Comparison of ENCODE assay signal across 11 cellular contexts in the genomic region with DNA sequence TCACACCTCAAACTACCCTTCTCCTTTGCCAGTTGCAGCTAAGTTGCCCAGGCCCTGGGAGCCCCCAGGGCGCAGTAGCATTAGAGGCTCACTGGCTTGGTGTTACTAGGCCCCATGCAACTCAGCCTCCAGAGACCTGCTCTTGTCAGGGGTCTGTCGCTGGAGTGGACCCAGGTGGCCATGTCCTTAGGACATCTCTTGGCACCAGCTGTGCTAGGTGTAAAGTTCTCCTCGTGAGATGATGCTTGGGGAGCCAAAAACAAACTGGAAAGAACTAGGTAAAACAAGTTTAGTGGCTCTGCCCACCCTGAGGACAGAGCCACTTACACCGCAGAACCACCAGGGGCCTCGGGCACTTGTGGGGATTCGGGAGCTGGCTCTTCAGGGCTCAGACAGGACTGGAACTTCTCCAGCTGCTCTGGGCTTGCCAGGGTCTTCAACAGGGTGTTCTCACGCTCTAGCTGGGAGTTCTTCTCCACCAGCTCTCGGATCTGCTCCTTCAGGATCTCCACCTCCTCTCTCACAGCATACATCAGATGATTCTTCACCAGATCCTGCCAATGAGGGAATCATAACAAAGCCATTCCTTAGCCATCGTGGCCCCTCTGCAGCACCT.
DNase-seq lines count a peak whose midpoint lies in the region; ATAC-seq, FAIRE-seq and TF ChIP-seq lines count a peak whose summit lies in the region.
"Had no signal": no experiment of that assay in that cellular context is flagged by ENCODE, and none has a peak within 500 bp of the region (broad histone marks: within the 10 kb centered on the region; RNA-seq: fewer than 3 reads in every experiment).

No MANE protein-coding gene starts in this region.

- H3K4me3 ChIP-seq in fibroblast of villous mesenchyme (ENCODE audit: low read depth, low read length), result peak overlapping the region; percentile 83
- peak overlapping the region in 5 of 7 experiments; percentile 53 to 74 (median 59) for H3K4me3 ChIP-seq in skin epidermis
- H3K4me3 ChIP-seq in GM23338, result no peak overlapping the region

- FAIRE-seq in GM18507 (lab: Jason Lieb, UNC), result peak; percentile 68

- H4K20me1 ChIP-seq in GM23338 (replicated peaks; ENCODE audit: insufficient read depth), result no peaks in the 10 kb centered on the region

- ATAC-seq in activated T-cell treated with anti-CD3 and anti-CD28 coated beads, Interleukin-2, amount 50 U/mL, for 4 hours, result no peak
- ATAC-seq in GM23338, result no peak
- ATAC-seq in HG03442 (IDR thresholded peaks at IDR 0.05; ENCODE audit: unreplicated experiment), result no peak

- H2AFZ ChIP-seq in GM23338, result no peak overlapping the region

- H3K27me3 ChIP-seq in GM23338 (ENCODE audit: insufficient read depth), result no peaks in the 10 kb centered on the region

- no peak for DNase-seq in GM18507 (ENCODE audit: extremely low spot score, insufficient read length, low read depth)
- no peak for DNase-seq in activated T-cell treated with anti-CD3 and anti-CD28 coated beads, Interleukin-2, amount 50 U/mL, for 4 hours
- DNase-seq in fibroblast of villous mesenchyme (ENCODE audit: low read depth), result peak; percentile 32
- DNase-seq in stimulated activated CD4-positive, alpha-beta T cell treated with anti-CD3 and anti-CD28 coated beads, Interleukin-2, amount 100 ng/mL, for 48 hours, result no peak
- no peak for DNase-seq in SHP77 treated with DMSO at 0.1 percent for 48 hours (lab: John Stamatoyannopoulos, UW)
- DNase-seq in GM23338 (ENCODE audit: low spot score), result no peak
- DNase-seq: NCI-H1417; stimulated activated CD4-positive, alpha-beta T cell treated with anti-CD3 and anti-CD28 coated beads, Interleukin-4, amount 100 ng/mL, for 4 hours had no signal

- peak; percentile 22 for TF ChIP-seq CTCF in fibroblast of villous mesenchyme (IDR thresholded peaks at IDR 0.05; ENCODE audit: insufficient read depth, low read depth, low read length)
- no peak for TF ChIP-seq CTCF in GM23338 (conservative IDR thresholded peaks at IDR 0.05; ENCODE audit: low read depth in 2 of 2)

- H3K9me2 ChIP-seq in GM23338 (ENCODE audit: insufficient read depth), result no peaks in the 10 kb centered on the region

- peaks cover 70% of the 10 kb centered on the region for H3K4me1 Mint-ChIP-seq in activated T-cell treated with anti-CD3 and anti-CD28 coated beads, Interleukin-2, amount 50 U/mL, for 4 hours (ENCODE audit: low read depth)
- peaks cover 35% of the 10 kb centered on the region for H3K4me1 Mint-ChIP-seq in GM23338

- peaks cover 10% of the 10 kb centered on the region for H3K4me1 ChIP-seq in GM23338 (ENCODE audit: insufficient read depth)

- no peak overlapping the region for H3K4me2 ChIP-seq in GM23338

- H3K27ac Mint-ChIP-seq in GM23338, result no peak overlapping the region

- peak overlapping the region in 16 of 21 experiments; percentile 8 to 99 (median 94) for H3K27ac ChIP-seq in skin epidermis
- no peak overlapping the region for H3K27ac ChIP-seq in GM23338 (ENCODE audit: low read depth)

- no peaks in the 10 kb centered on the region for H3F3A ChIP-seq in GM23338 (replicated peaks; ENCODE audit: low read depth)

- no peaks in the 10 kb centered on the region for H3K79me2 ChIP-seq in GM23338 (replicated peaks; ENCODE audit: insufficient read depth)

- peak overlapping the region; percentile 92 for H3K4me3 Mint-ChIP-seq in activated T-cell treated with anti-CD3 and anti-CD28 coated beads, Interleukin-2, amount 50 U/mL, for 4 hours
- H3K4me3 Mint-ChIP-seq in GM23338, result no peak overlapping the region

- no peaks in the 10 kb centered on the region for H3K9me3 Mint-ChIP-seq in activated T-cell treated with anti-CD3 and anti-CD28 coated beads, Interleukin-2, amount 50 U/mL, for 4 hours
- no peaks in the 10 kb centered on the region for H3K9me3 Mint-ChIP-seq in GM23338
- H3K9me3 Mint-ChIP-seq: brain had no signal

- H3K36me3 Mint-ChIP-seq in activated T-cell treated with anti-CD3 and anti-CD28 coated beads, Interleukin-2, amount 50 U/mL, for 4 hours (ENCODE audit: insufficient read depth), result peaks cover 8% of the 10 kb centered on the region
- H3K36me3 Mint-ChIP-seq in GM23338 (ENCODE audit: low read depth), result peaks cover 15% of the 10 kb centered on the region

- no peaks in the 10 kb centered on the region for H3K36me3 ChIP-seq in GM23338 (ENCODE audit: insufficient read depth)

- no peaks in the 10 kb centered on the region for H3K27me3 Mint-ChIP-seq in activated T-cell treated with anti-CD3 and anti-CD28 coated beads, Interleukin-2, amount 50 U/mL, for 4 hours (ENCODE audit: low read depth)
- H3K27me3 Mint-ChIP-seq in GM23338 (ENCODE audit: insufficient read depth, low read depth, poor library complexity), result peaks cover 9% of the 10 kb centered on the region

TF ChIP-seq in GM23338, 12 proteins besides CTCF, POLR2A, EP300 and RAD21:
- TF ChIP-seq, protein P1, sequence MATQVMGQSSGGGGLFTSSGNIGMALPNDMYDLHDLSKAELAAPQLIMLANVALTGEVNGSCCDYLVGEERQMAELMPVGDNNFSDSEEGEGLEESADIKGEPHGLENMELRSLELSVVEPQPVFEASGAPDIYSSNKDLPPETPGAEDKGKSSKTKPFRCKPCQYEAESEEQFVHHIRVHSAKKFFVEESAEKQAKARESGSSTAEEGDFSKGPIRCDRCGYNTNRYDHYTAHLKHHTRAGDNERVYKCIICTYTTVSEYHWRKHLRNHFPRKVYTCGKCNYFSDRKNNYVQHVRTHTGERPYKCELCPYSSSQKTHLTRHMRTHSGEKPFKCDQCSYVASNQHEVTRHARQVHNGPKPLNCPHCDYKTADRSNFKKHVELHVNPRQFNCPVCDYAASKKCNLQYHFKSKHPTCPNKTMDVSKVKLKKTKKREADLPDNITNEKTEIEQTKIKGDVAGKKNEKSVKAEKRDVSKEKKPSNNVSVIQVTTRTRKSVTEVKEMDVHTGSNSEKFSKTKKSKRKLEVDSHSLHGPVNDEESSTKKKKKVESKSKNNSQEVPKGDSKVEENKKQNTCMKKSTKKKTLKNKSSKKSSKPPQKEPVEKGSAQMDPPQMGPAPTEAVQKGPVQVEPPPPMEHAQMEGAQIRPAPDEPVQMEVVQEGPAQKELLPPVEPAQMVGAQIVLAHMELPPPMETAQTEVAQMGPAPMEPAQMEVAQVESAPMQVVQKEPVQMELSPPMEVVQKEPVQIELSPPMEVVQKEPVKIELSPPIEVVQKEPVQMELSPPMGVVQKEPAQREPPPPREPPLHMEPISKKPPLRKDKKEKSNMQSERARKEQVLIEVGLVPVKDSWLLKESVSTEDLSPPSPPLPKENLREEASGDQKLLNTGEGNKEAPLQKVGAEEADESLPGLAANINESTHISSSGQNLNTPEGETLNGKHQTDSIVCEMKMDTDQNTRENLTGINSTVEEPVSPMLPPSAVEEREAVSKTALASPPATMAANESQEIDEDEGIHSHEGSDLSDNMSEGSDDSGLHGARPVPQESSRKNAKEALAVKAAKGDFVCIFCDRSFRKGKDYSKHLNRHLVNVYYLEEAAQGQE (IDR thresholded peaks at IDR 0.05; ENCODE audit: unreplicated experiment), result no peak
- no peak for TF ChIP-seq ZNF331 (CRISPR knock-in tag; IDR thresholded peaks at IDR 0.05; ENCODE audit: low read depth)
- TF ChIP-seq NANOG (IDR thresholded peaks at IDR 0.05; ENCODE audit: borderline replicate concordance), result no peak
